9 cellular contexts compared by ENCODE assay signal in genomic region chr18:48945953-48946217, GRCh38. TPM values are rescaled to one million over a fixed set of nuclear protein-coding genes. Genes with fewer than 3 reads are reported as not detected.
A peak's percentile ranks its signal among the peaks of the same experiment; 100 is the strongest.
DNase-seq lines count a peak whose midpoint lies in the region; ATAC-seq and TF ChIP-seq lines count a peak whose summit lies in the region.
"Had no signal": no experiment of that assay in that cellular context is flagged by ENCODE, and none has a peak within 500 bp of the region (broad histone marks: within the 10 kb centered on the region; RNA-seq: fewer than 3 reads in every experiment).

No MANE protein-coding gene starts in this region.

- H3K4me2 ChIP-seq in PC-3 (ENCODE audit: low read length) (peak overlapping the region; percentile 87; the same call in 1 of the 2 replicates), fibroblast of lung (ENCODE audit: extremely low read depth, insufficient read depth, low read length) (peak overlapping the region; percentile 56)

- H3K9me2 ChIP-seq in PC-3 (replicated peaks; ENCODE audit: low read length) = no peaks in the 10 kb centered on the region

- intact Hi-C loops in PC-3 (cut with micrococcal nuclease) = loop anchor here (5.0 to 10.0 kb wide), 2 partner anchors 99 to 114 kb away; no protein-coding TSS in a partner anchor
- intact Hi-C loops in gastrocnemius medialis (cut with DNase I; ENCODE audit: low total_unique reads) = no loop called here
- intact Hi-C loops in lower leg skin (cut with DNase I; ENCODE audit: low total_unique reads) = no loop called here

- no TSS peak for BruUV-seq in PC-3 (replicated peaks; lab: Mats Ljungman, UMichigan)

- DNase-seq in GM13976 (ENCODE audit: low spot score) = peak; percentile 15
- DNase-seq in PC-3 = no peak
- DNase-seq in fibroblast of lung (ENCODE audit: low read depth in 2 of 2) = no peak
- DNase-seq in gastrocnemius medialis = no peak
- no peak for DNase-seq in effector memory CD4-positive, alpha-beta T cell
- no peak for DNase-seq in HK-2 (ENCODE audit: unreplicated experiment)
- no peak for DNase-seq in SIG-M5 (lab: John Stamatoyannopoulos, UW)
- no peak for DNase-seq in lower leg skin (ENCODE audit: low spot score in 2 of 2)

- no peak overlapping the region for H2AFZ ChIP-seq in PC-3 (ENCODE audit: low read length)
- no peak overlapping the region for H2AFZ ChIP-seq in fibroblast of lung (ENCODE audit: low read length)

- no peak for TF ChIP-seq CTCF in GM13976 (IDR thresholded peaks at IDR 0.05; ENCODE audit: borderline replicate concordance, control extremely low read depth, extremely low read depth, insufficient read depth, missing control alignments)
- TF ChIP-seq CTCF in PC-3 (conservative IDR thresholded peaks at IDR 0.05; ENCODE audit: low read depth, low read length) = no peak
- TF ChIP-seq CTCF in fibroblast of lung (conservative IDR thresholded peaks at IDR 0.05 in 1 of 2, IDR thresholded peaks at IDR 0.05 in 1 of 2; ENCODE audit: low read depth in 1 of 2, low read length in 2 of 2) = no peak
- TF ChIP-seq CTCF in gastrocnemius medialis (IDR thresholded peaks at IDR 0.05 in 4 of 5, conservative IDR thresholded peaks at IDR 0.05 in 1 of 5) = no peak
- TF ChIP-seq CTCF in lower leg skin (IDR thresholded peaks at IDR 0.05) = no peak

- in situ Hi-C loops in GM13976 (cut with MboI; ENCODE audit: low sequenced_read_pairs, unreplicated experiment) = no loop called here
- in situ Hi-C loops in gastrocnemius medialis (cut with MboI; ENCODE audit: low sequenced_read_pairs in 4 of 4) = loop anchor here in 1 of 4 donors (25.0 kb wide), 2 partner anchors 259 to 409 kb away; partner anchors contain the start of gene CTIF

- peaks cover 9% of the 10 kb centered on the region; the same call in 1 of the 2 replicates for H4K20me1 ChIP-seq in PC-3 (ENCODE audit: low read length)
- no peaks in the 10 kb centered on the region for H4K20me1 ChIP-seq in fibroblast of lung (ENCODE audit: control insufficient read depth, extremely low read depth, insufficient read depth, low read length)

- ATAC-seq in PC-3 = no peak
- ATAC-seq in gastrocnemius medialis = no peak

- H3K9me3 ChIP-seq in PC-3 (ENCODE audit: low read length) (no peaks in the 10 kb centered on the region), fibroblast of lung (ENCODE audit: control insufficient read depth, insufficient read depth, low read depth, low read length) (no peaks in the 10 kb centered on the region), gastrocnemius medialis (no peaks in the 10 kb centered on the region)
- H3K9me3 ChIP-seq in effector memory CD4-positive, alpha-beta T cell (ENCODE audit: control insufficient read depth, low read length) = no peaks in the 10 kb centered on the region
- H3K9me3 ChIP-seq: SJCRH30 had no signal

- POLR2A ChIA-PET in PC-3 (lab: Charles Lee; ENCODE audit: unreplicated experiment) = no interaction called here

- CTCF ChIA-PET in PC-3 (lab: Charles Lee) = no interaction called here

- TF ChIP-seq POLR2A in gastrocnemius medialis (IDR thresholded peaks at IDR 0.05) = no peak
- TF ChIP-seq POLR2A in lower leg skin (IDR thresholded peaks at IDR 0.05) = no peak

- no peaks in the 10 kb centered on the region for H3F3A ChIP-seq in PC-3 (ENCODE audit: low read length, unreplicated experiment)

- no peaks in the 10 kb centered on the region for H3K36me3 ChIP-seq in PC-3 (ENCODE audit: low read depth, low read length)
- peaks cover 2% of the 10 kb centered on the region for H3K36me3 ChIP-seq in fibroblast of lung (ENCODE audit: control insufficient read depth, insufficient read depth, low read length)
- H3K36me3 ChIP-seq in gastrocnemius medialis = no peaks in the 10 kb centered on the region
- peaks cover 6% of the 10 kb centered on the region for H3K36me3 ChIP-seq in effector memory CD4-positive, alpha-beta T cell (ENCODE audit: control insufficient read depth, insufficient read depth, low read length)
- H3K36me3 ChIP-seq: SJCRH30 had no signal

- peaks cover 49% of the 10 kb centered on the region for H3K4me1 ChIP-seq in PC-3 (ENCODE audit: insufficient read depth, low read length)
- H3K4me1 ChIP-seq in fibroblast of lung (ENCODE audit: control insufficient read depth, extremely low read depth, insufficient read depth, low read length) = peaks cover 42% of the 10 kb centered on the region
- peaks cover 59 to 80% of the 10 kb centered on the region in 2 donors for H3K4me1 ChIP-seq in gastrocnemius medialis
- peaks cover 66% of the 10 kb centered on the region for H3K4me1 ChIP-seq in effector memory CD4-positive, alpha-beta T cell (ENCODE audit: control insufficient read depth, insufficient read depth, low read length, poor library complexity, severe bottlenecking)

- H3K79me2 ChIP-seq in PC-3 (ENCODE audit: low read length) = peaks cover 56% of the 10 kb centered on the region
- peaks cover 90% of the 10 kb centered on the region for H3K79me2 ChIP-seq in fibroblast of lung (ENCODE audit: control insufficient read depth, insufficient read depth, low read length)

- H3K27me3 ChIP-seq in PC-3 (ENCODE audit: low read length) (no peaks in the 10 kb centered on the region), fibroblast of lung (ENCODE audit: control insufficient read depth, insufficient read depth, low read length) (no peaks in the 10 kb centered on the region), gastrocnemius medialis (no peaks in the 10 kb centered on the region)
- no peaks in the 10 kb centered on the region for H3K27me3 ChIP-seq in effector memory CD4-positive, alpha-beta T cell (replicated peaks; ENCODE audit: control insufficient read depth, insufficient read depth, low read length, poor library complexity, severe bottlenecking)
- H3K27me3 ChIP-seq: SJCRH30 had no signal

- H3K9ac ChIP-seq in PC-3 (ENCODE audit: low read length) = no peak overlapping the region
- no peak overlapping the region for H3K9ac ChIP-seq in fibroblast of lung (ENCODE audit: insufficient read depth, low read length)

- H3K4me3 ChIP-seq in PC-3 (ENCODE audit: low read length) = no peak overlapping the region
- H3K4me3 ChIP-seq in fibroblast of lung (replicated peaks in 1 of 4; ENCODE audit: control extremely low read depth in 1 of 4, insufficient read depth in 1 of 4, low read depth in 3 of 4, low read length in 4 of 4) = peak overlapping the region in 1 of 4 experiments; percentile 96
- no peak overlapping the region for H3K4me3 ChIP-seq in gastrocnemius medialis
- no peak overlapping the region for H3K4me3 ChIP-seq in effector memory CD4-positive, alpha-beta T cell (ENCODE audit: insufficient read depth, low read depth, low read length, poor library complexity, severe bottlenecking)
- H3K4me3 ChIP-seq in lower leg skin (ENCODE audit: low read depth, poor library complexity, severe bottlenecking) = no peak overlapping the region
- H3K4me3 ChIP-seq: SJCRH30 had no signal

- H3K27ac ChIP-seq in PC-3 (ENCODE audit: low read length) = no peak overlapping the region
- no peak overlapping the region for H3K27ac ChIP-seq in fibroblast of lung (ENCODE audit: insufficient read depth, low read length)
- H3K27ac ChIP-seq in gastrocnemius medialis = peak overlapping the region; percentile 90 to 100 (median 94)
- no peak overlapping the region for H3K27ac ChIP-seq in effector memory CD4-positive, alpha-beta T cell (ENCODE audit: insufficient read depth, low read length, poor library complexity, severe bottlenecking)

RNA-seq across cellular contexts. Expression of gene SMAD7, which starts 4.9 kb away (rescaled TPM):
- total RNA-seq in PC-3 (2014; rRNA removed) (7.9 and 9.4 TPM in 2 replicates), fibroblast of lung (16.3 and 23.1 TPM in 2 replicates), gastrocnemius medialis (10 to 100 TPM in 3 of 4 donors, 1 to 10 TPM in 1; 9.1 to 13.4 (median 10.8) TPM), lower leg skin (10 to 100 TPM; 19.6 to 23.9 (median 20.7) TPM)
- 6.1 and 8.1 TPM in 2 replicates for polyA plus RNA-seq in fibroblast of lung
- polyA plus RNA-seq in fibroblast of lung (2012) = 5.0 and 7.1 TPM in 2 replicates
- 14.3 and 26.8 TPM in 2 replicates for polyA minus RNA-seq in fibroblast of lung (ENCODE audit: low replicate concordance)

Comparison
In these comparisons a context has a peak if more than half of its experiments do, and no peak if none do; other contexts are left out.
1. H3K27ac ChIP-seq: peak in gastrocnemius medialis (4 of 4); none in PC-3 (single experiment), fibroblast of lung (single experiment) and effector memory CD4-positive, alpha-beta T cell (single experiment).